In the genomic region with DNA sequence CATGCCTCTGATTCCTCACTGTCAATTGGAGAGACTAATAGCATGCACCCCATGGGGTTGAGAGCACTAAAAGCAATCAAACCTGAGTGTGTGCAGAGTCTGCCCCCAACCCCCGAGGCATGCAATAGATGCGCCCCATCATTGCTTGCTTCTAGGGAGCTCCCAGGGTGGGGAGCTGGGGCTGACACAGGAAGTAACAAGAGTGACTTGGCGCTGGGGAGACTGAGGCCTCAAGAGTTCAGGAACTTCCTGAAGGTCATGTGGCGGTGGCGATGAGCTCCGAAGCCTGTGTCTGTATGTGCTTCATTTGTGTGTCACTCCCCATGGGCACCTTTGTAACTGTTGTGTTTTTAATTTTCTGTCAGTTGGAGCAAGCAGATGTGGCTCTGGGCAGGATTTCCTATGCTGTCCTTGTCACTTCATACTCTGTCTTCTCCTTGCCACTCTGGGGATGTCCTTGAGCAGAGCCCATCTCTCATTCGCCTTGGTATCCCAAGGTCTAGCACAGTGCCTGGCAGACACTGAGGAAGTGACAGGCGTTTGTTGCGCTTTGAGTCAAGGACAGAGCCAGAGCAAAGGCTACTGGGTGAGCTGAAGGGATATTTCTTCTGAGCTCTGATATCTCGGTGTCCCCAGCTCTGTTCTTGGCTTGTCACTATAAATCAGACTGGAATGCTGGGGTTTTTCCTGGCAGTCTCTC, we compare ENCODE assay signal across 2 cellular contexts.
TF ChIP-seq lines count a peak whose summit lies in the region.

No MANE protein-coding gene starts in this region.

TF ChIP-seq in SK-N-SH treated with all-trans-retinoic acid at 6 μM for 48 hours, 23 proteins besides CTCF, POLR2A, EP300 and RAD21 (continued from another document):
- TF ChIP-seq ESRRG (CRISPR knock-in tag; IDR thresholded peaks at IDR 0.05) (no peak), CSDC2 (CRISPR knock-in tag; IDR thresholded peaks at IDR 0.05) (no peak), OSR1 (CRISPR knock-in tag; IDR thresholded peaks at IDR 0.05) (no peak), ZNF70 (CRISPR knock-in tag; IDR thresholded peaks at IDR 0.05) (no peak), ZNF8 (CRISPR knock-in tag; IDR thresholded peaks at IDR 0.05) (no peak), ZFP3 (CRISPR knock-in tag; IDR thresholded peaks at IDR 0.05) (no peak), TOX (CRISPR knock-in tag; IDR thresholded peaks at IDR 0.05; ENCODE audit: borderline replicate concordance) (no peak), GLIS3 (CRISPR knock-in tag; IDR thresholded peaks at IDR 0.05) (no peak), ZFP30 (CRISPR knock-in tag; IDR thresholded peaks at IDR 0.05) (no peak), PPARA (CRISPR knock-in tag; IDR thresholded peaks at IDR 0.05; ENCODE audit: borderline replicate concordance) (no peak), ZNF565 (CRISPR knock-in tag; conservative IDR thresholded peaks at IDR 0.05; ENCODE audit: low read depth) (no peak), SNAI2 (CRISPR knock-in tag; IDR thresholded peaks at IDR 0.05) (no peak)
- TF ChIP-seq, protein P1, sequence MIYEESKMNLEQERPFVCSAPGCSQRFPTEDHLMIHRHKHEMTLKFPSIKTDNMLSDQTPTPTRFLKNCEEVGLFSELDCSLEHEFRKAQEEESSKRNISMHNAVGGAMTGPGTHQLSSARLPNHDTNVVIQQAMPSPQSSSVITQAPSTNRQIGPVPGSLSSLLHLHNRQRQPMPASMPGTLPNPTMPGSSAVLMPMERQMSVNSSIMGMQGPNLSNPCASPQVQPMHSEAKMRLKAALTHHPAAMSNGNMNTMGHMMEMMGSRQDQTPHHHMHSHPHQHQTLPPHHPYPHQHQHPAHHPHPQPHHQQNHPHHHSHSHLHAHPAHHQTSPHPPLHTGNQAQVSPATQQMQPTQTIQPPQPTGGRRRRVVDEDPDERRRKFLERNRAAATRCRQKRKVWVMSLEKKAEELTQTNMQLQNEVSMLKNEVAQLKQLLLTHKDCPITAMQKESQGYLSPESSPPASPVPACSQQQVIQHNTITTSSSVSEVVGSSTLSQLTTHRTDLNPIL (CRISPR knock-in tag; IDR thresholded peaks at IDR 0.05; ENCODE audit: low read depth): no peak
- TF ChIP-seq, protein P2, sequence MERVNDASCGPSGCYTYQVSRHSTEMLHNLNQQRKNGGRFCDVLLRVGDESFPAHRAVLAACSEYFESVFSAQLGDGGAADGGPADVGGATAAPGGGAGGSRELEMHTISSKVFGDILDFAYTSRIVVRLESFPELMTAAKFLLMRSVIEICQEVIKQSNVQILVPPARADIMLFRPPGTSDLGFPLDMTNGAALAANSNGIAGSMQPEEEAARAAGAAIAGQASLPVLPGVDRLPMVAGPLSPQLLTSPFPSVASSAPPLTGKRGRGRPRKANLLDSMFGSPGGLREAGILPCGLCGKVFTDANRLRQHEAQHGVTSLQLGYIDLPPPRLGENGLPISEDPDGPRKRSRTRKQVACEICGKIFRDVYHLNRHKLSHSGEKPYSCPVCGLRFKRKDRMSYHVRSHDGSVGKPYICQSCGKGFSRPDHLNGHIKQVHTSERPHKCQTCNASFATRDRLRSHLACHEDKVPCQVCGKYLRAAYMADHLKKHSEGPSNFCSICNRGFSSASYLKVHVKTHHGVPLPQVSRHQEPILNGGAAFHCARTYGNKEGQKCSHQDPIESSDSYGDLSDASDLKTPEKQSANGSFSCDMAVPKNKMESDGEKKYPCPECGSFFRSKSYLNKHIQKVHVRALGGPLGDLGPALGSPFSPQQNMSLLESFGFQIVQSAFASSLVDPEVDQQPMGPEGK (CRISPR knock-in tag; IDR thresholded peaks at IDR 0.05; ENCODE audit: borderline replicate concordance): no peak

TF ChIP-seq in SK-N-SH, 30 proteins besides CTCF, POLR2A, EP300 and RAD21 (continued from another document):
- TF ChIP-seq, protein P3, sequence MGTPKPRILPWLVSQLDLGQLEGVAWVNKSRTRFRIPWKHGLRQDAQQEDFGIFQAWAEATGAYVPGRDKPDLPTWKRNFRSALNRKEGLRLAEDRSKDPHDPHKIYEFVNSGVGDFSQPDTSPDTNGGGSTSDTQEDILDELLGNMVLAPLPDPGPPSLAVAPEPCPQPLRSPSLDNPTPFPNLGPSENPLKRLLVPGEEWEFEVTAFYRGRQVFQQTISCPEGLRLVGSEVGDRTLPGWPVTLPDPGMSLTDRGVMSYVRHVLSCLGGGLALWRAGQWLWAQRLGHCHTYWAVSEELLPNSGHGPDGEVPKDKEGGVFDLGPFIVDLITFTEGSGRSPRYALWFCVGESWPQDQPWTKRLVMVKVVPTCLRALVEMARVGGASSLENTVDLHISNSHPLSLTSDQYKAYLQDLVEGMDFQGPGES (IDR thresholded peaks at IDR 0.05; ENCODE audit: low read depth, low read length): no peak
- no peak for TF ChIP-seq YY1 (IDR thresholded peaks at IDR 0.05; ENCODE audit: low read depth)
- TF ChIP-seq FOXJ3 (CRISPR knock-in tag; IDR thresholded peaks at IDR 0.05): no peak
- TF ChIP-seq, protein P4, sequence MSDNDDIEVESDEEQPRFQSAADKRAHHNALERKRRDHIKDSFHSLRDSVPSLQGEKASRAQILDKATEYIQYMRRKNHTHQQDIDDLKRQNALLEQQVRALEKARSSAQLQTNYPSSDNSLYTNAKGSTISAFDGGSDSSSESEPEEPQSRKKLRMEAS (IDR thresholded peaks at IDR 0.05; ENCODE audit: low read depth): no peak
- TF ChIP-seq FOXM1 (IDR thresholded peaks at IDR 0.05; ENCODE audit: low read depth): no peak
- no peak for TF ChIP-seq MEF2A (IDR thresholded peaks at IDR 0.05; ENCODE audit: borderline replicate concordance, low read depth)
- no peak for TF ChIP-seq NFIC (IDR thresholded peaks at IDR 0.05; ENCODE audit: borderline replicate concordance)
